Comparison of ENCODE assay signal across 13 cellular contexts in the genomic region with DNA sequence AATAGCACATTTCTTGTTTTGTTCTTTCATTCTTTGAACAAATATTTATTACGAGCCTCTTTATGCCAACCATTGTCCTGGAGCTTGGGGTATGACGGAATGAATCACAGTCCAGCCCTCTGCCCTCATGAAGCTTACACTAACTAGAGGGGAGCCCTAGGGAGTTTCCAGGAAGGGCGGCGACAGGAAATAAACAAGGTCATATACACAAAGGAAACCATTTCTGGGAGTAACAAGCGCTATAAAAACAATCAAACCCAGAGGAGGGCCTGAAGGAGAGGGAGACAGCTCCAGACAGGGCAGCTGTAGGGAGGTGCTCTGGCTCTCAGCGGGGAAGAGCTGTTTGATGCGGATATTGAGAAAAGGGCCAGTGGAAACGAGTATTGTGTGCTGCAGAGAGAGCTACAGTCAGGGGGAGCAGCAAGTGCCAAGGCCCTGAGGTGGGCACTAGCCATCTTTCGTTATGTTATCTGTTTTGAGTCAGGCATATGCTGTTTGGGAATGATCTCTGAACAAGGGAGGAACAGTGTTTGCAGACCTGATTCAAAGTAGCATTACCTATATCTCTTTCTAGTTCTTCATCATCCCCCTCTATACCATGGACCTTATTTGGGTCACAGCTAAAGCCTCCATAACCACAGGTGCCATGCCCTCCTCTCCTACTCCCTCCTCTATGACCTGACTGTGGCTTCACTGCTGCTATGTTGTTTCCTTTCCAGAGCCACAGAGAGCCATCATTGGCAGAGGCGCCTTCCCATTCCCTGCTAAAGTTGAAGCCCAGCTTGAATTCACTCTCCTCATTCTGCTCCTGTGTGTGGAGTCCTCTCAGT. TPM values are rescaled to one million over a fixed set of nuclear protein-coding genes. Genes with fewer than 3 reads are reported as not detected.
DNase-seq lines count a peak whose midpoint lies in the region; ATAC-seq and TF ChIP-seq lines count a peak whose summit lies in the region.
"Had no signal": no experiment of that assay in that cellular context is flagged by ENCODE, and none has a peak within 500 bp of the region (broad histone marks: within the 10 kb centered on the region; RNA-seq: fewer than 3 reads in every experiment).

No MANE protein-coding gene starts in this region.

- H3K4me2 ChIP-seq in parathyroid adenoma (ENCODE audit: low read length) (no peak overlapping the region), neural progenitor cell (no peak overlapping the region)
- H3K4me2 ChIP-seq: smooth muscle cell had no signal

- no peak for TF ChIP-seq POLR2A in gastroesophageal sphincter (IDR thresholded peaks at IDR 0.05)
- no peak for TF ChIP-seq POLR2A in stomach (IDR thresholded peaks at IDR 0.05)

- TF ChIP-seq EP300 in gastroesophageal sphincter (IDR thresholded peaks at IDR 0.05) (no peak), stomach (IDR thresholded peaks at IDR 0.05) (no peak)

- DNase-seq in CD4-positive, alpha-beta memory T cell = peak in 1 of 5 donors; percentile 24
- DNase-seq in M059J (ENCODE audit: low read depth) (peak; percentile 27), stomach (no peak), DMS79 treated with DMSO at 0.1 percent for 48 hours (lab: John Stamatoyannopoulos, UW) (no peak), neural progenitor cell (ENCODE audit: low spot score) (no peak)
- DNase-seq in activated T-cell treated with anti-CD3 and anti-CD28 coated beads, Interleukin-2, amount 50 U/mL, for 1 hour = no peak
- DNase-seq: amniotic stem cell; effector CD8-positive, alpha-beta T cell; hippocampal formation; NCI-H146 had no signal

- intact Hi-C loops in CD4-positive, alpha-beta memory T cell (cut with micrococcal nuclease) = no loop called here
- intact Hi-C loops in stomach (cut with DNase I; ENCODE audit: low total_unique reads) = no loop called here

- CTCF ChIA-PET in CD4-positive, alpha-beta memory T cell (lab: Charles Lee; ENCODE audit: partially characterized antibody) = interaction anchor here (1.3 to 3.5 kb wide), 4 partner anchors 9 to 217 kb away, joined by 4 to 25 read pairs (median 10); no protein-coding TSS in a partner anchor

- H3F3A ChIP-seq in neural progenitor cell (ENCODE audit: low read depth) = no peaks in the 10 kb centered on the region

- H2AFZ ChIP-seq in parathyroid adenoma = no peak overlapping the region
- H2AFZ ChIP-seq in neural progenitor cell (replicated peaks) = no peak overlapping the region

- POLR2A ChIA-PET in CD4-positive, alpha-beta memory T cell (lab: Charles Lee; ENCODE audit: partially characterized antibody) = interaction anchor here (0.8 to 1.5 kb wide), 4 partner anchors 17 to 217 kb away, joined by 3 to 6 read pairs (median 3); no protein-coding TSS in a partner anchor

- peaks cover 0 to 3% (median 0%) of the 10 kb centered on the region in 8 donors for H3K9me3 Mint-ChIP-seq in CD4-positive, alpha-beta memory T cell
- H3K9me3 Mint-ChIP-seq in neural progenitor cell = peaks cover 2% of the 10 kb centered on the region

- H3K4me3 ChIP-seq in CD4-positive, alpha-beta memory T cell (ENCODE audit: low read length in 2 of 2) = no peak overlapping the region
- no peak overlapping the region for H3K4me3 ChIP-seq in gastroesophageal sphincter
- H3K4me3 ChIP-seq in parathyroid adenoma (ENCODE audit: low read depth, low read length) = no peak overlapping the region
- H3K4me3 ChIP-seq in stomach = no peak overlapping the region
- no peak overlapping the region for H3K4me3 ChIP-seq in neural progenitor cell
- H3K4me3 ChIP-seq: smooth muscle cell had no signal

- H3K36me3 Mint-ChIP-seq in CD4-positive, alpha-beta memory T cell = no peaks in the 10 kb centered on the region
- no peaks in the 10 kb centered on the region for H3K36me3 Mint-ChIP-seq in neural progenitor cell

- H3K9me3 ChIP-seq in CD4-positive, alpha-beta memory T cell (ENCODE audit: control insufficient read depth in 1 of 2, low read length in 2 of 2) = no peaks in the 10 kb centered on the region
- H3K9me3 ChIP-seq in gastroesophageal sphincter (no peaks in the 10 kb centered on the region), parathyroid adenoma (ENCODE audit: control insufficient read depth, low read length) (no peaks in the 10 kb centered on the region), stomach (no peaks in the 10 kb centered on the region), neural progenitor cell (ENCODE audit: low read depth) (no peaks in the 10 kb centered on the region)

- peaks cover 15% of the 10 kb centered on the region for H3K4me1 ChIP-seq in CD4-positive, alpha-beta memory T cell (ENCODE audit: insufficient read depth, low read length)
- H3K4me1 ChIP-seq in gastroesophageal sphincter (peaks cover 0 to 14% (median 5%) of the 10 kb centered on the region in 3 donors), parathyroid adenoma (no peaks in the 10 kb centered on the region), stomach (peaks cover 0 to 12% (median 5%) of the 10 kb centered on the region in 4 donors), neural progenitor cell (peaks cover 8% of the 10 kb centered on the region)

- H3K27ac ChIP-seq in CD4-positive, alpha-beta memory T cell (ENCODE audit: low read depth, low read length) = no peak overlapping the region
- H3K27ac ChIP-seq in gastroesophageal sphincter = peak overlapping the region in 1 of 4 donors; percentile 28
- peak overlapping the region; percentile 15 for H3K27ac ChIP-seq in parathyroid adenoma
- peak overlapping the region in 2 of 5 donors; percentile 7 to 32 for H3K27ac ChIP-seq in stomach
- H3K27ac ChIP-seq in neural progenitor cell = no peak overlapping the region

- no peaks in the 10 kb centered on the region for H3K27me3 ChIP-seq in CD4-positive, alpha-beta memory T cell (ENCODE audit: insufficient read depth, low read length)
- no peaks in the 10 kb centered on the region for H3K27me3 ChIP-seq in gastroesophageal sphincter
- H3K27me3 ChIP-seq in parathyroid adenoma (ENCODE audit: control insufficient read depth, insufficient read depth, low read length) = no peaks in the 10 kb centered on the region
- no peaks in the 10 kb centered on the region for H3K27me3 ChIP-seq in stomach
- H3K27me3 ChIP-seq in neural progenitor cell = no peaks in the 10 kb centered on the region

- no peaks in the 10 kb centered on the region for H3K36me3 ChIP-seq in CD4-positive, alpha-beta memory T cell (ENCODE audit: insufficient read depth, low read length)
- H3K36me3 ChIP-seq in gastroesophageal sphincter (no peaks in the 10 kb centered on the region), parathyroid adenoma (ENCODE audit: control insufficient read depth, insufficient read depth, low read length) (no peaks in the 10 kb centered on the region), stomach (no peaks in the 10 kb centered on the region), neural progenitor cell (no peaks in the 10 kb centered on the region)

- H3K9ac ChIP-seq in parathyroid adenoma = no peak overlapping the region
- no peak overlapping the region for H3K9ac ChIP-seq in neural progenitor cell

- H3K27me3 Mint-ChIP-seq in CD4-positive, alpha-beta memory T cell = peaks cover 0 to 3% of the 10 kb centered on the region in 2 donors
- peaks cover 15% of the 10 kb centered on the region for H3K27me3 Mint-ChIP-seq in neural progenitor cell (ENCODE audit: insufficient read depth, low read depth)

- H3K79me2 ChIP-seq in parathyroid adenoma (no peaks in the 10 kb centered on the region), neural progenitor cell (ENCODE audit: low read depth) (no peaks in the 10 kb centered on the region)

- no peak for TF ChIP-seq CTCF in gastroesophageal sphincter (IDR thresholded peaks at IDR 0.05)
- no peak for TF ChIP-seq CTCF in parathyroid adenoma (IDR thresholded peaks at IDR 0.05)
- no peak for TF ChIP-seq CTCF in stomach (IDR thresholded peaks at IDR 0.05)
- TF ChIP-seq CTCF in neural progenitor cell (IDR thresholded peaks at IDR 0.05) = no peak

- H3K4me1 Mint-ChIP-seq in CD4-positive, alpha-beta memory T cell = peaks cover 12 to 26% (median 18%) of the 10 kb centered on the region in 4 donors
- H3K4me1 Mint-ChIP-seq in neural progenitor cell = peaks cover 39% of the 10 kb centered on the region

- H4K20me1 ChIP-seq in neural progenitor cell (ENCODE audit: low read depth) = no peaks in the 10 kb centered on the region

- peak overlapping the region in 6 of 7 donors; percentile 13 to 91 (median 86) for H3K27ac Mint-ChIP-seq in CD4-positive, alpha-beta memory T cell
- no peak overlapping the region for H3K27ac Mint-ChIP-seq in neural progenitor cell

- 73 to 78% methylated on average over 3 to 7 of the region's 10 CpGs for WGBS in gastroesophageal sphincter (ENCODE audit: low coverage in 1 of 2), 2 donors
- 66 to 74% (median 71%) methylated on average over 10 of the region's 10 CpGs for WGBS in stomach, 5 donors

- ATAC-seq in gastroesophageal sphincter = peak; percentile 40

- H3K4me3 Mint-ChIP-seq in CD4-positive, alpha-beta memory T cell = peak overlapping the region in 7 of 8 donors; percentile 23 to 65 (median 57)
- no peak overlapping the region for H3K4me3 Mint-ChIP-seq in neural progenitor cell

RNA-seq across cellular contexts. Expression of a gene that starts 15.3 kb away (rescaled TPM):
- total RNA-seq in CD4-positive, alpha-beta memory T cell = 1 to 10 TPM; 5.6 to 8.2 TPM
- polyA plus RNA-seq in CD4-positive, alpha-beta memory T cell = 10 to 100 TPM in 1 of 2 donors, 1 to 10 TPM in 1; 9.0 to 28.4 TPM
- total RNA-seq in M059J (2014; rRNA removed; shearing (Covaris generic)) = not detected in 2 replicates
- 100 to 1,000 TPM; 153 to 284 (median 232) TPM for total RNA-seq in gastroesophageal sphincter
- 100 to 1,000 TPM in 3 of 5 donors, 10 to 100 TPM in 2; 30.1 to 318 (median 137) TPM for total RNA-seq in stomach
- 10 to 100 TPM in 2 of 3 donors, 1 to 10 TPM in 1; 7.9 to 22.5 (median 19.1) TPM for polyA plus RNA-seq in stomach
- total RNA-seq in neural progenitor cell (ENCODE audit: low replicate concordance) = 17.7 and 29.7 TPM in 2 replicates
- total RNA-seq: smooth muscle cell had no signal
- polyA plus RNA-seq: smooth muscle cell had no signal
